17 cellular contexts compared by ENCODE assay signal in the genomic region with DNA sequence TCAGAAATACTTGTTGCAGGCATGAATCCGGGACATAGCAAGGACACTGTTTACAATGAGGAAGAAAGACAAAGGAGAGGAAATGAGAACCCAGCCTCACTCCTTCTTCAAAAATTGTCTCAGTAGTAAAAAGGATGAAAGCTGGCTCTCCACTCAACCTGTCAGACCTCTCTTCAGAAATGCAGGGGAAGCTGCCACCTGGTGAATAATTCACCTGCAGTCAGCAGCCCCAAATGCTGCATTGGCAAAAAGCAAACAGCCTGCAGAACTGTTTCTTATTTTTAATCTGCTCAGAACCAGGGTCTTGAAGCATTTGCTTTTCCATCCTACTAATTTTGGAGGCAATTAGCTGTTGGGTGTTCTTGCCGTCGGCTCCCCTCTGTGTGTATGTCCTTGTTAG.
A peak's percentile ranks its signal among the peaks of the same experiment; 100 is the strongest.
DNase-seq lines count a peak whose midpoint lies in the region; ATAC-seq and TF ChIP-seq lines count a peak whose summit lies in the region.
"Had no signal": no experiment of that assay in that cellular context is flagged by ENCODE, and none has a peak within 500 bp of the region (broad histone marks: within the 10 kb centered on the region; RNA-seq: fewer than 3 reads in every experiment).

No MANE protein-coding gene starts in this region.

- no peak for TF ChIP-seq POLR2A in uterus (IDR thresholded peaks at IDR 0.05)

- intact Hi-C loops in uterus (cut with DNase I; ENCODE audit: low total_unique reads), result no loop called here

- peaks cover 4% of the 10 kb centered on the region for H3K9me3 ChIP-seq in RWPE2 (ENCODE audit: severe bottlenecking)
- no peaks in the 10 kb centered on the region for H3K9me3 ChIP-seq in uterus

- H3K36me3 Mint-ChIP-seq in mesothelial cell of epicardium, result no peaks in the 10 kb centered on the region
- H3K36me3 Mint-ChIP-seq: T-cell had no signal

- no peak for ATAC-seq in RWPE2 (ENCODE audit: low read depth)
- ATAC-seq: GM12878, T-cell had no signal

- H3K4me3 ChIP-seq in RWPE2 (ENCODE audit: severe bottlenecking) (no peak overlapping the region), uterus (no peak overlapping the region)
- H3K4me3 ChIP-seq: GM12878 had no signal

- H3K4me1 ChIP-seq in RWPE2 (ENCODE audit: insufficient read depth, poor library complexity, severe bottlenecking) (no peaks in the 10 kb centered on the region), uterus (peaks cover 0 to 12% of the 10 kb centered on the region in 2 donors)

- H3K27me3 ChIP-seq in RWPE2 (ENCODE audit: insufficient read depth, poor library complexity, severe bottlenecking), result no peaks in the 10 kb centered on the region
- H3K27me3 ChIP-seq in uterus, result no peaks in the 10 kb centered on the region

- peak; percentile 65 for DNase-seq in NCI-H2171 treated with DMSO at 0.1 percent for 48 hours (lab: John Stamatoyannopoulos, UW)
- DNase-seq in NCI-H2171 (lab: John Stamatoyannopoulos, UW), result no peak
- peak; percentile 42 for DNase-seq in RWPE2 (ENCODE audit: low spot score)
- DNase-seq in mesothelial cell of epicardium (ENCODE audit: low spot score in 2 of 2, unreplicated experiment in 2 of 2), result no peak
- DNase-seq in uterus, result no peak
- DNase-seq in NAMALWA (ENCODE audit: low spot score), result no peak
- DNase-seq in SIG-M5 (lab: John Stamatoyannopoulos, UW), result no peak
- DNase-seq in midbrain (lab: John Stamatoyannopoulos, UW), result no peak
- DNase-seq: GOT3, HFFc6, KBM-7, NCI-H1092, NCI-H2107, NCI-H510A treated with DMSO at 0.1 percent for 48 hours, T-cell had no signal

- peaks cover 9% of the 10 kb centered on the region for H3K27me3 Mint-ChIP-seq in mesothelial cell of epicardium (ENCODE audit: low read depth)

- peak overlapping the region; percentile 27 for H3K27ac Mint-ChIP-seq in mesothelial cell of epicardium
- H3K27ac Mint-ChIP-seq: HFFc6, T-cell had no signal

- no peak overlapping the region for H3K4me3 Mint-ChIP-seq in mesothelial cell of epicardium
- H3K4me3 Mint-ChIP-seq: HFFc6, T-cell had no signal

- no peak for TF ChIP-seq CTCF in RWPE2 (IDR thresholded peaks at IDR 0.05; ENCODE audit: poor library complexity, severe bottlenecking)
- no peak for TF ChIP-seq CTCF in mesothelial cell of epicardium (IDR thresholded peaks at IDR 0.05; ENCODE audit: unreplicated experiment)
- no peak for TF ChIP-seq CTCF in uterus (IDR thresholded peaks at IDR 0.05)

- H3K27ac ChIP-seq in RWPE2 (ENCODE audit: poor library complexity, severe bottlenecking) (no peak overlapping the region), uterus (peak overlapping the region; percentile 49 to 74)
- H3K27ac ChIP-seq: C4-2B had no signal

- H3K9me3 Mint-ChIP-seq in mesothelial cell of epicardium, result peaks cover 6% of the 10 kb centered on the region

- H3K36me3 ChIP-seq in RWPE2 (ENCODE audit: low read depth) (no peaks in the 10 kb centered on the region), uterus (no peaks in the 10 kb centered on the region)

- H3K4me1 Mint-ChIP-seq in mesothelial cell of epicardium, result peaks cover 34% of the 10 kb centered on the region

Comparison
In these comparisons a context has a peak if more than half of its experiments do, and no peak if none do; other contexts are left out.
1. DNase-seq: peak in NCI-H2171 treated with DMSO at 0.1 percent for 48 hours (single experiment) and RWPE2 (single experiment); none in NCI-H2171 (single experiment), mesothelial cell of epicardium (0 of 2), uterus (0 of 2), NAMALWA (single experiment), SIG-M5 (single experiment) and midbrain (single experiment).